ENCODE assay signal across 12 cellular contexts in the genomic region with DNA sequence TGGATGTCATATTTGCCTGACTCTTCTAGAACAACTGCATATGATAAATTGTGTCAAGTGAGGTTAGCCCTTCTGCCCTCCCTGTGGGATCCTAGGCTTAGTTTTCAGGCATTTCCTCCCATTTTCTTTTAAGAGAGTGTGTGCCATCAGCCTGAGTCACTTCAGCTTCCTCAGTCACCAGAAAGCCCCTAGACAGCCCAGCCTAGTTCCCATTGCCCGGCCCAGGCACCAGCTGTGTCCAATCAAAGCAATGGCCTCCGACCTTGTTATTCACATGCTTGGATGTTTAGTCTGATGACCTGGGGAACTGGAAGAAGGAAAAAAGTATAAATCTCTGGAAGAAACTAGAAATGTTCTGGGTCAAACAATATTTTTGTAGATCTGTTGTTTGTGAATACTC.
A peak's percentile ranks its signal among the peaks of the same experiment; 100 is the strongest.
DNase-seq lines count a peak whose midpoint lies in the region; TF ChIP-seq lines count a peak whose summit lies in the region.
"Had no signal": no experiment of that assay in that cellular context is flagged by ENCODE, and none has a peak within 500 bp of the region (broad histone marks: within the 10 kb centered on the region; RNA-seq: fewer than 3 reads in every experiment).

No MANE protein-coding gene starts in this region.

- DNase-seq in AG20443 (ENCODE audit: low spot score), result peak; percentile 76
- peak; percentile 5 for DNase-seq in RKO (ENCODE audit: low spot score)
- DNase-seq in fibroblast of lung (ENCODE audit: low read depth in 2 of 2), result peak; percentile 74 to 91
- DNase-seq in NCI-H2107 treated with DMSO at 0.1 percent for 48 hours (lab: John Stamatoyannopoulos, UW; ENCODE audit: unreplicated experiment), result no peak
- DNase-seq in NCI-H446 treated with DMSO at 0.1 percent for 48 hours (lab: John Stamatoyannopoulos, UW), result no peak
- DNase-seq in DMS114 treated with DMSO at 0.1 percent for 48 hours (lab: John Stamatoyannopoulos, UW; ENCODE audit: unreplicated experiment), result no peak
- no peak for DNase-seq in NCI-H526 (lab: John Stamatoyannopoulos, UW)
- DNase-seq: activated CD4-positive, CD25-positive, alpha-beta regulatory T cell; activated effector memory CD4-positive, alpha-beta T cell treated with anti-CD3 and anti-CD28 coated beads, Interleukin-2, amount 50 U/mL, for 16 hours; stimulated activated CD4-positive, alpha-beta T cell treated with anti-CD3 and anti-CD28 coated beads, Interleukin-1b, Interleukin-23, amount 100 ng/mL, for 48 hours; substantia nigra had no signal

- H3K27ac ChIP-seq in fibroblast of lung (ENCODE audit: insufficient read depth, low read length), result no peak overlapping the region

- no peak overlapping the region for H2AFZ ChIP-seq in fibroblast of lung (ENCODE audit: low read length)

- no peaks in the 10 kb centered on the region for H3K79me2 ChIP-seq in fibroblast of lung (ENCODE audit: control insufficient read depth, insufficient read depth, low read length)

- H3K36me3 ChIP-seq in fibroblast of lung (ENCODE audit: control insufficient read depth, insufficient read depth, low read length), result no peaks in the 10 kb centered on the region

- no peaks in the 10 kb centered on the region for H3K9me3 ChIP-seq in fibroblast of lung (ENCODE audit: control insufficient read depth, insufficient read depth, low read depth, low read length)

- peaks cover 3% of the 10 kb centered on the region for H3K4me1 ChIP-seq in fibroblast of lung (ENCODE audit: control insufficient read depth, extremely low read depth, insufficient read depth, low read length)

- no peaks in the 10 kb centered on the region for H3K27me3 ChIP-seq in fibroblast of lung (ENCODE audit: control insufficient read depth, insufficient read depth, low read length)

- TF ChIP-seq CTCF in fibroblast of lung (conservative IDR thresholded peaks at IDR 0.05 in 1 of 2, IDR thresholded peaks at IDR 0.05 in 1 of 2; ENCODE audit: low read depth in 1 of 2, low read length in 2 of 2) (no peak), nephron (IDR thresholded peaks at IDR 0.05; ENCODE audit: unreplicated experiment in 3 of 3) (no peak)

- no peak overlapping the region for H3K4me2 ChIP-seq in fibroblast of lung (ENCODE audit: extremely low read depth, insufficient read depth, low read length)

- no peaks in the 10 kb centered on the region for H3K9me3 Mint-ChIP-seq in nephron

- H3K36me3 Mint-ChIP-seq in nephron (ENCODE audit: low read depth), result no peaks in the 10 kb centered on the region

- peak overlapping the region in 2 of 3 experiments; percentile 39 to 71 for H3K27ac Mint-ChIP-seq in nephron

- no peaks in the 10 kb centered on the region for H4K20me1 ChIP-seq in fibroblast of lung (ENCODE audit: control insufficient read depth, extremely low read depth, insufficient read depth, low read length)

- H3K4me3 ChIP-seq in fibroblast of lung (replicated peaks in 1 of 4; ENCODE audit: control extremely low read depth in 1 of 4, insufficient read depth in 1 of 4, low read depth in 3 of 4, low read length in 4 of 4), result no peak overlapping the region

- H3K4me3 Mint-ChIP-seq in nephron, result no peak overlapping the region

- no peak overlapping the region for H3K9ac ChIP-seq in fibroblast of lung (ENCODE audit: insufficient read depth, low read length)

- no peaks in the 10 kb centered on the region for H3K27me3 Mint-ChIP-seq in nephron (ENCODE audit: low read depth)

- peaks cover 9% of the 10 kb centered on the region for H3K4me1 Mint-ChIP-seq in nephron

Comparison
In these comparisons a context has a peak if more than half of its experiments do, and no peak if none do; other contexts are left out.
1. DNase-seq: peak in AG20443 (single experiment), RKO (single experiment) and fibroblast of lung (2 of 2); none in NCI-H2107 treated with DMSO at 0.1 percent for 48 hours (single experiment), NCI-H446 treated with DMSO at 0.1 percent for 48 hours (single experiment), DMS114 treated with DMSO at 0.1 percent for 48 hours (single experiment) and NCI-H526 (0 of 2).